ENCODE assay signal across 1 cellular context in the genomic region with DNA sequence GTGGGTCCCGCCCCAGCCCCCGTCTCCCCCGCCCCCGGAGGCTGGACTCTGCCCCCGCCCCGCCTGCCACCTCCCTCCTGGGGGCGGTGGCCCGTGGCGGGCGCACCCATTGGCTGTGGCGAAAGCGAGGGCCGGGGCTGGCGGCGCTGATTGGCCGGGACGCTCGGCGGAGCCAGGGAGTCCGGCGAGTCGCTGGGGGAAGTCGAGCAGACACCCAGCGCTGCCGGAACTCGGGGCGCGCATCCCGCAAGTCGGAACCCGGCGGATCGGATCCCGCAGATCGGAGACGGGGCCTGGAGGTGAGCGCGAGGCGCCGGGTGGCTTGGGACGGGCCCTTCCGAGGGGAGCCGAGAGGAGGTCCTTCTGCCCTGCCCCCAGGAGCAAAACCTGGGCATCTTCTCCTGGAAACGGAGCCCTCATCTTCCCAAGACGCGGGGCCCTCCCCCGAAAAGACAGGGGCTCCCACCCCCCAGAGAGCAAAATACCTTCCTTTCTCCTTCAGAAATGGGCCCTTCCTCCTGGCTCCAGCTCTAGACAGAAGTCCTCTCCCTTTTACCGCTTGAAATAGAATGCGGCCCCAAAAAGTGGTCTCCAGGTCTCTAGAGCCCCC.
TF ChIP-seq lines count a peak whose summit lies in the region.

A gene (plus strand): TSS at position 205 of the 610 bp plus-strand sequence. CDS start 61,123 bp downstream, outside the sequence.

TF ChIP-seq in HEK293, 187 proteins besides CTCF, POLR2A, EP300 and RAD21 (continued from another document and continues in another):
- TF ChIP-seq ZNF596 (tag by site-specific recombination; IDR thresholded peaks at IDR 0.05) (no peak), FEZF1 (tag by site-specific recombination; IDR thresholded peaks at IDR 0.05) (no peak), ZNF311 (tag by site-specific recombination; IDR thresholded peaks at IDR 0.05; ENCODE audit: borderline replicate concordance) (no peak), ZNF514 (tag by site-specific recombination; IDR thresholded peaks at IDR 0.05) (no peak), SP3 (tag by site-specific recombination; IDR thresholded peaks at IDR 0.05) (peak; percentile 78), ZNF394 (tag by site-specific recombination; IDR thresholded peaks at IDR 0.05; ENCODE audit: borderline replicate concordance) (no peak), ZNF175 (tag by site-specific recombination; IDR thresholded peaks at IDR 0.05) (no peak), ZNF510 (tag by site-specific recombination; IDR thresholded peaks at IDR 0.05; ENCODE audit: insufficient replicate concordance) (no peak), SCRT1 (tag by site-specific recombination; IDR thresholded peaks at IDR 0.05; ENCODE audit: borderline replicate concordance) (no peak), ZNF473 (tag by site-specific recombination; IDR thresholded peaks at IDR 0.05) (no peak), WT1 (tag by site-specific recombination; IDR thresholded peaks at IDR 0.05) (no peak), ZNF112 (tag by site-specific recombination; IDR thresholded peaks at IDR 0.05) (no peak), GFI1B (tag by site-specific recombination; IDR thresholded peaks at IDR 0.05) (no peak), GLIS2 (tag by site-specific recombination; IDR thresholded peaks at IDR 0.05) (peak; percentile 84), ZNF221 (tag by site-specific recombination; IDR thresholded peaks at IDR 0.05; ENCODE audit: borderline replicate concordance) (no peak), KLF1 (tag by site-specific recombination; IDR thresholded peaks at IDR 0.05) (peak; percentile 9; the same call in 1 of the 2 replicates), ZSCAN23 (tag by site-specific recombination; IDR thresholded peaks at IDR 0.05) (no peak), ZFP41 (tag by site-specific recombination; IDR thresholded peaks at IDR 0.05; ENCODE audit: borderline replicate concordance) (no peak), SALL2 (tag by site-specific recombination; IDR thresholded peaks at IDR 0.05; ENCODE audit: borderline replicate concordance) (no peak), HOXA7 (CRISPR knock-in tag; IDR thresholded peaks at IDR 0.05; ENCODE audit: borderline replicate concordance) (no peak), ZNF366 (tag by site-specific recombination; conservative IDR thresholded peaks at IDR 0.05) (no peak), ZNF214 (tag by site-specific recombination; IDR thresholded peaks at IDR 0.05; ENCODE audit: borderline replicate concordance) (no peak), GLIS1 (tag by site-specific recombination; IDR thresholded peaks at IDR 0.05) (no peak), ZNF10 (tag by site-specific recombination; IDR thresholded peaks at IDR 0.05) (no peak), ZNF560 (tag by site-specific recombination; IDR thresholded peaks at IDR 0.05; ENCODE audit: borderline replicate concordance) (no peak), ZNF626 (tag by site-specific recombination; IDR thresholded peaks at IDR 0.05) (no peak), ZNF548 (tag by site-specific recombination; IDR thresholded peaks at IDR 0.05) (no peak), ZNF561 (tag by site-specific recombination; IDR thresholded peaks at IDR 0.05; ENCODE audit: borderline replicate concordance) (no peak; the same call in 1 of the 2 replicates), EGR2 (tag by site-specific recombination; IDR thresholded peaks at IDR 0.05; ENCODE audit: low read depth) (0 out of 2 replicates have a peak, but pooled peaks have one; percentile 10), ZNF404 (tag by site-specific recombination; IDR thresholded peaks at IDR 0.05) (no peak), MYNN (tag by site-specific recombination; IDR thresholded peaks at IDR 0.05; ENCODE audit: borderline replicate concordance) (no peak), ZEB2 (tag by site-specific recombination; IDR thresholded peaks at IDR 0.05) (no peak), ZNF146 (tag by site-specific recombination; IDR thresholded peaks at IDR 0.05) (peak; percentile 37; the same call in 1 of the 2 replicates), BCL11A (tag by site-specific recombination; IDR thresholded peaks at IDR 0.05; ENCODE audit: low read depth) (no peak), ZNF16 (tag by site-specific recombination; IDR thresholded peaks at IDR 0.05; ENCODE audit: low read depth) (no peak), ZNF530 (tag by site-specific recombination; IDR thresholded peaks at IDR 0.05; ENCODE audit: low read depth) (no peak), ZFHX2 (tag by site-specific recombination; conservative IDR thresholded peaks at IDR 0.05) (peak; percentile 22)
- TF ChIP-seq, protein P1, sequence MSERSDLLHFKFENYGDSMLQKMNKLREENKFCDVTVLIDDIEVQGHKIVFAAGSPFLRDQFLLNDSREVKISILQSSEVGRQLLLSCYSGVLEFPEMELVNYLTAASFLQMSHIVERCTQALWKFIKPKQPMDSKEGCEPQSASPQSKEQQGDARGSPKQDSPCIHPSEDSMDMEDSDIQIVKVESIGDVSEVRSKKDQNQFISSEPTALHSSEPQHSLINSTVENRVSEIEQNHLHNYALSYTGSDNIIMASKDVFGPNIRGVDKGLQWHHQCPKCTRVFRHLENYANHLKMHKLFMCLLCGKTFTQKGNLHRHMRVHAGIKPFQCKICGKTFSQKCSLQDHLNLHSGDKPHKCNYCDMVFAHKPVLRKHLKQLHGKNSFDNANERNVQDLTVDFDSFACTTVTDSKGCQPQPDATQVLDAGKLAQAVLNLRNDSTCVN (tag by site-specific recombination; optimal IDR thresholded peaks at IDR 0.05) = peak; percentile 49
- TF ChIP-seq, protein P2, sequence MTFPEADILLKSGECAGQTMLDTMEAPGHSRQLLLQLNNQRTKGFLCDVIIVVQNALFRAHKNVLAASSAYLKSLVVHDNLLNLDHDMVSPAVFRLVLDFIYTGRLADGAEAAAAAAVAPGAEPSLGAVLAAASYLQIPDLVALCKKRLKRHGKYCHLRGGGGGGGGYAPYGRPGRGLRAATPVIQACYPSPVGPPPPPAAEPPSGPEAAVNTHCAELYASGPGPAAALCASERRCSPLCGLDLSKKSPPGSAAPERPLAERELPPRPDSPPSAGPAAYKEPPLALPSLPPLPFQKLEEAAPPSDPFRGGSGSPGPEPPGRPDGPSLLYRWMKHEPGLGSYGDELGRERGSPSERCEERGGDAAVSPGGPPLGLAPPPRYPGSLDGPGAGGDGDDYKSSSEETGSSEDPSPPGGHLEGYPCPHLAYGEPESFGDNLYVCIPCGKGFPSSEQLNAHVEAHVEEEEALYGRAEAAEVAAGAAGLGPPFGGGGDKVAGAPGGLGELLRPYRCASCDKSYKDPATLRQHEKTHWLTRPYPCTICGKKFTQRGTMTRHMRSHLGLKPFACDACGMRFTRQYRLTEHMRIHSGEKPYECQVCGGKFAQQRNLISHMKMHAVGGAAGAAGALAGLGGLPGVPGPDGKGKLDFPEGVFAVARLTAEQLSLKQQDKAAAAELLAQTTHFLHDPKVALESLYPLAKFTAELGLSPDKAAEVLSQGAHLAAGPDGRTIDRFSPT (tag by site-specific recombination; IDR thresholded peaks at IDR 0.05) = no peak
- TF ChIP-seq, protein P3, sequence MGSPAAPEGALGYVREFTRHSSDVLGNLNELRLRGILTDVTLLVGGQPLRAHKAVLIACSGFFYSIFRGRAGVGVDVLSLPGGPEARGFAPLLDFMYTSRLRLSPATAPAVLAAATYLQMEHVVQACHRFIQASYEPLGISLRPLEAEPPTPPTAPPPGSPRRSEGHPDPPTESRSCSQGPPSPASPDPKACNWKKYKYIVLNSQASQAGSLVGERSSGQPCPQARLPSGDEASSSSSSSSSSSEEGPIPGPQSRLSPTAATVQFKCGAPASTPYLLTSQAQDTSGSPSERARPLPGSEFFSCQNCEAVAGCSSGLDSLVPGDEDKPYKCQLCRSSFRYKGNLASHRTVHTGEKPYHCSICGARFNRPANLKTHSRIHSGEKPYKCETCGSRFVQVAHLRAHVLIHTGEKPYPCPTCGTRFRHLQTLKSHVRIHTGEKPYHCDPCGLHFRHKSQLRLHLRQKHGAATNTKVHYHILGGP (tag by site-specific recombination; IDR thresholded peaks at IDR 0.05) = no peak
- TF ChIP-seq, protein P4, sequence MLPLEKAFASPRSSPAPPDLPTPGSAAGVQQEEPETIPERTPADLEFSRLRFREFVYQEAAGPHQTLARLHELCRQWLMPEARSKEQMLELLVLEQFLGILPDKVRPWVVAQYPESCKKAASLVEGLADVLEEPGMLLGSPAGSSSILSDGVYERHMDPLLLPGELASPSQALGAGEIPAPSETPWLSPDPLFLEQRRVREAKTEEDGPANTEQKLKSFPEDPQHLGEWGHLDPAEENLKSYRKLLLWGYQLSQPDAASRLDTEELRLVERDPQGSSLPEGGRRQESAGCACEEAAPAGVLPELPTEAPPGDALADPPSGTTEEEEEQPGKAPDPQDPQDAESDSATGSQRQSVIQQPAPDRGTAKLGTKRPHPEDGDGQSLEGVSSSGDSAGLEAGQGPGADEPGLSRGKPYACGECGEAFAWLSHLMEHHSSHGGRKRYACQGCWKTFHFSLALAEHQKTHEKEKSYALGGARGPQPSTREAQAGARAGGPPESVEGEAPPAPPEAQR (tag by site-specific recombination; IDR thresholded peaks at IDR 0.05) = no peak
- TF ChIP-seq, protein P5, sequence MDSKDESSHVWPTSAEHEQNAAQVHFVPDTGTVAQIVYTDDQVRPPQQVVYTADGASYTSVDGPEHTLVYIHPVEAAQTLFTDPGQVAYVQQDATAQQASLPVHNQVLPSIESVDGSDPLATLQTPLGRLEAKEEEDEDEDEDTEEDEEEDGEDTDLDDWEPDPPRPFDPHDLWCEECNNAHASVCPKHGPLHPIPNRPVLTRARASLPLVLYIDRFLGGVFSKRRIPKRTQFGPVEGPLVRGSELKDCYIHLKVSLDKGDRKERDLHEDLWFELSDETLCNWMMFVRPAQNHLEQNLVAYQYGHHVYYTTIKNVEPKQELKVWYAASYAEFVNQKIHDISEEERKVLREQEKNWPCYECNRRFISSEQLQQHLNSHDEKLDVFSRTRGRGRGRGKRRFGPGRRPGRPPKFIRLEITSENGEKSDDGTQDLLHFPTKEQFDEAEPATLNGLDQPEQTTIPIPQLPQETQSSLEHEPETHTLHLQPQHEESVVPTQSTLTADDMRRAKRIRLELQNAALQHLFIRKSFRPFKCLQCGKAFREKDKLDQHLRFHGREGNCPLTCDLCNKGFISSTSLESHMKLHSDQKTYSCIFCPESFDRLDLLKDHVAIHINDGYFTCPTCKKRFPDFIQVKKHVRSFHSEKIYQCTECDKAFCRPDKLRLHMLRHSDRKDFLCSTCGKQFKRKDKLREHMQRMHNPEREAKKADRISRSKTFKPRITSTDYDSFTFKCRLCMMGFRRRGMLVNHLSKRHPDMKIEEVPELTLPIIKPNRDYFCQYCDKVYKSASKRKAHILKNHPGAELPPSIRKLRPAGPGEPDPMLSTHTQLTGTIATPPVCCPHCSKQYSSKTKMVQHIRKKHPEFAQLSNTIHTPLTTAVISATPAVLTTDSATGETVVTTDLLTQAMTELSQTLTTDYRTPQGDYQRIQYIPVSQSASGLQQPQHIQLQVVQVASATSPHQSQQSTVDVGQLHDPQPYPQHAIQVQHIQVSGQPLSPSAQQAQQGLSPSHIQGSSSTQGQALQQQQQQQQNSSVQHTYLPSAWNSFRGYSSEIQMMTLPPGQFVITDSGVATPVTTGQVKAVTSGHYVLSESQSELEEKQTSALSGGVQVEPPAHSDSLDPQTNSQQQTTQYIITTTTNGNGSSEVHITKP (tag by site-specific recombination; IDR thresholded peaks at IDR 0.05) = peak; percentile 90
- TF ChIP-seq, protein P6, sequence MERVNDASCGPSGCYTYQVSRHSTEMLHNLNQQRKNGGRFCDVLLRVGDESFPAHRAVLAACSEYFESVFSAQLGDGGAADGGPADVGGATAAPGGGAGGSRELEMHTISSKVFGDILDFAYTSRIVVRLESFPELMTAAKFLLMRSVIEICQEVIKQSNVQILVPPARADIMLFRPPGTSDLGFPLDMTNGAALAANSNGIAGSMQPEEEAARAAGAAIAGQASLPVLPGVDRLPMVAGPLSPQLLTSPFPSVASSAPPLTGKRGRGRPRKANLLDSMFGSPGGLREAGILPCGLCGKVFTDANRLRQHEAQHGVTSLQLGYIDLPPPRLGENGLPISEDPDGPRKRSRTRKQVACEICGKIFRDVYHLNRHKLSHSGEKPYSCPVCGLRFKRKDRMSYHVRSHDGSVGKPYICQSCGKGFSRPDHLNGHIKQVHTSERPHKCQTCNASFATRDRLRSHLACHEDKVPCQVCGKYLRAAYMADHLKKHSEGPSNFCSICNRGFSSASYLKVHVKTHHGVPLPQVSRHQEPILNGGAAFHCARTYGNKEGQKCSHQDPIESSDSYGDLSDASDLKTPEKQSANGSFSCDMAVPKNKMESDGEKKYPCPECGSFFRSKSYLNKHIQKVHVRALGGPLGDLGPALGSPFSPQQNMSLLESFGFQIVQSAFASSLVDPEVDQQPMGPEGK (tag by site-specific recombination; IDR thresholded peaks at IDR 0.05) = peak; percentile 61; the same call in 1 of the 2 replicates
- TF ChIP-seq, protein P7, sequence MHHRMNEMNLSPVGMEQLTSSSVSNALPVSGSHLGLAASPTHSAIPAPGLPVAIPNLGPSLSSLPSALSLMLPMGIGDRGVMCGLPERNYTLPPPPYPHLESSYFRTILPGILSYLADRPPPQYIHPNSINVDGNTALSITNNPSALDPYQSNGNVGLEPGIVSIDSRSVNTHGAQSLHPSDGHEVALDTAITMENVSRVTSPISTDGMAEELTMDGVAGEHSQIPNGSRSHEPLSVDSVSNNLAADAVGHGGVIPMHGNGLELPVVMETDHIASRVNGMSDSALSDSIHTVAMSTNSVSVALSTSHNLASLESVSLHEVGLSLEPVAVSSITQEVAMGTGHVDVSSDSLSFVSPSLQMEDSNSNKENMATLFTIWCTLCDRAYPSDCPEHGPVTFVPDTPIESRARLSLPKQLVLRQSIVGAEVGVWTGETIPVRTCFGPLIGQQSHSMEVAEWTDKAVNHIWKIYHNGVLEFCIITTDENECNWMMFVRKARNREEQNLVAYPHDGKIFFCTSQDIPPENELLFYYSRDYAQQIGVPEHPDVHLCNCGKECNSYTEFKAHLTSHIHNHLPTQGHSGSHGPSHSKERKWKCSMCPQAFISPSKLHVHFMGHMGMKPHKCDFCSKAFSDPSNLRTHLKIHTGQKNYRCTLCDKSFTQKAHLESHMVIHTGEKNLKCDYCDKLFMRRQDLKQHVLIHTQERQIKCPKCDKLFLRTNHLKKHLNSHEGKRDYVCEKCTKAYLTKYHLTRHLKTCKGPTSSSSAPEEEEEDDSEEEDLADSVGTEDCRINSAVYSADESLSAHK (tag by site-specific recombination; IDR thresholded peaks at IDR 0.05) = no peak
- TF ChIP-seq, protein P8, sequence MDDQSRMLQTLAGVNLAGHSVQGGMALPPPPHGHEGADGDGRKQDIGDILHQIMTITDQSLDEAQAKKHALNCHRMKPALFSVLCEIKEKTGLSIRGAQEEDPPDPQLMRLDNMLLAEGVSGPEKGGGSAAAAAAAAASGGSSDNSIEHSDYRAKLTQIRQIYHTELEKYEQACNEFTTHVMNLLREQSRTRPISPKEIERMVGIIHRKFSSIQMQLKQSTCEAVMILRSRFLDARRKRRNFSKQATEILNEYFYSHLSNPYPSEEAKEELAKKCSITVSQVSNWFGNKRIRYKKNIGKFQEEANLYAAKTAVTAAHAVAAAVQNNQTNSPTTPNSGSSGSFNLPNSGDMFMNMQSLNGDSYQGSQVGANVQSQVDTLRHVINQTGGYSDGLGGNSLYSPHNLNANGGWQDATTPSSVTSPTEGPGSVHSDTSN (CRISPR knock-in tag; IDR thresholded peaks at IDR 0.05) = no peak
- TF ChIP-seq, protein P9, sequence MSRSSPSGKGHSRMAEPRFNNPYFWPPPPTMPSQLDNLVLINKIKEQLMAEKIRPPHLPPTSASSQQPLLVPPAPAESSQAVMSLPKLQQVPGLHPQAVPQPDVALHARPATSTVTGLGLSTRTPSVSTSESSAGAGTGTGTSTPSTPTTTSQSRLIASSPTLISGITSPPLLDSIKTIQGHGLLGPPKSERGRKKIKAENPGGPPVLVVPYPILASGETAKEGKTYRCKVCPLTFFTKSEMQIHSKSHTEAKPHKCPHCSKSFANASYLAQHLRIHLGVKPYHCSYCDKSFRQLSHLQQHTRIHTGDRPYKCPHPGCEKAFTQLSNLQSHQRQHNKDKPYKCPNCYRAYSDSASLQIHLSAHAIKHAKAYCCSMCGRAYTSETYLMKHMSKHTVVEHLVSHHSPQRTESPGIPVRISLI (tag by site-specific recombination; IDR thresholded peaks at IDR 0.05) = no peak
